11 cellular contexts compared by ENCODE assay signal in the genomic region with DNA sequence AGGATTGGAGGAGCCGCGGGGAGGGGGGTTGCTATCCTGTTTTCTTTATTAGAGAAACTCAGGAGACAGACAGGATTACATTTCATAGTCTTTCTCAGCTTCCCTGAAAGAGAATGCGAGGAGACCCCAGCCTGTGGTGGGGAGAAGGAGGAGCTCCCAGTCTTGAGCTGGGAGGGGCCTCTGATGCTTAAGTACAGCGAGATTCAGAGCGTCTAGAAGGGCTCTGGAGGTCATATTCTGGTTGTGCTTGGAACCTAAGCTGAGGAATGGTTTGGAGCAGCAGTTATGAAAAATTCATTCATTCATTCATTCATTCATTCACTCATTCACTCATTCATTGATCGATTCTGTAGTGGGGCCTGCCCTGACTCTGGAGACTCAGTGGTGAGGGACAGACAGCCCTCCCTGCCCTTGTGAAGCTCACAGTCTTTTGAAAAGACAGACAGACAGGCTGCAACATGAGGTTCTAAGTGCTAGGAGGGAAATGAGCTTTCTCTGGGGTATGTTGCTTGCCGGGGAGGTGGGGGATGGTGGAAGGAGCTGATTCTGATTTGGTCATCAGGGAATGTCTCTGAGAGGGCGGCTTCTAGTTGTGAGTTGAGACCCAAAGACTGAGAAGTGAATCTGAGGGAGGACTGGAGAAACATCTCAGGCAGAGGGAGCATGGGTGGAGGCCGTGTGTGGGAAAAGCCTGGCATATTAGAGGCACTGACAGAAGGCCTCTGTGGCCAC. TPM values are rescaled to one million over a fixed set of nuclear protein-coding genes. Genes with fewer than 3 reads are reported as not detected.
DNase-seq lines count a peak whose midpoint lies in the region; ATAC-seq, FAIRE-seq and TF ChIP-seq lines count a peak whose summit lies in the region.
"Had no signal": no experiment of that assay in that cellular context is flagged by ENCODE, and none has a peak within 500 bp of the region (broad histone marks: within the 10 kb centered on the region; RNA-seq: fewer than 3 reads in every experiment).

No MANE protein-coding gene starts in this region.

- H3K27ac Mint-ChIP-seq in astrocyte (ENCODE audit: unreplicated experiment), result peak overlapping the region; percentile 91
- H3K27ac Mint-ChIP-seq: activated B cell treated with CpG ODN at 0.5 μM for 24 hours, CD14-positive monocyte had no signal

- intact Hi-C loops in cardiac septum (cut with DNase I) (loop anchor here (5.0 to 10.0 kb wide), 2 partner anchors 100 to 378 kb away; no protein-coding TSS in a partner anchor), Right ventricle myocardium superior (cut with DNase I) (no loop called here)

- FAIRE-seq in astrocyte (lab: Jason Lieb, UNC), result peak; percentile 26

- 63 to 70% methylated on average over 9 of the region's 9 CpGs for WGBS in upper lobe of left lung, 2 donors

- no peak for TF ChIP-seq EP300 in upper lobe of left lung (IDR thresholded peaks at IDR 0.05)

- H3K36me3 ChIP-seq in astrocyte (ENCODE audit: insufficient read depth, low read length) (no peaks in the 10 kb centered on the region), iPS-18a (ENCODE audit: control insufficient read depth, low read depth, low read length) (peaks cover 3% of the 10 kb centered on the region), upper lobe of left lung (no peaks in the 10 kb centered on the region)

- peaks cover 52% of the 10 kb centered on the region for H3K79me2 ChIP-seq in astrocyte (ENCODE audit: insufficient read depth, low read length)

- no peak for TF ChIP-seq POLR2A in upper lobe of left lung (IDR thresholded peaks at IDR 0.05)

- no peaks in the 10 kb centered on the region for H3K9me3 Mint-ChIP-seq in astrocyte (ENCODE audit: unreplicated experiment)
- H3K9me3 Mint-ChIP-seq: activated B cell treated with CpG ODN at 0.5 μM for 24 hours had no signal

- H3K4me1 ChIP-seq in astrocyte (ENCODE audit: insufficient read depth, low read length) (peaks cover 35% of the 10 kb centered on the region), iPS-18a (ENCODE audit: control insufficient read depth, low read depth, low read length) (peaks cover 20% of the 10 kb centered on the region), upper lobe of left lung (peaks cover 18 to 30% (median 24%) of the 10 kb centered on the region in 4 donors)

- H3K9ac ChIP-seq in astrocyte (ENCODE audit: low read length) (peak overlapping the region; percentile 90), iPS-18a (ENCODE audit: low read length) (peak overlapping the region; percentile 90)

- no peak overlapping the region for H2AFZ ChIP-seq in astrocyte (ENCODE audit: low read depth, low read length)

- H3K27me3 ChIP-seq in astrocyte (ENCODE audit: insufficient read depth, low read length) (no peaks in the 10 kb centered on the region), iPS-18a (ENCODE audit: control insufficient read depth, insufficient read depth, low read length) (no peaks in the 10 kb centered on the region), upper lobe of left lung (peaks cover 0 to 11% (median 0%) of the 10 kb centered on the region in 4 donors)

- H3K27ac ChIP-seq in astrocyte (ENCODE audit: low read depth, low read length), result peak overlapping the region; percentile 90
- peak overlapping the region; percentile 52 for H3K27ac ChIP-seq in iPS-18a (ENCODE audit: low read length)
- peak overlapping the region in 3 of 4 donors; percentile 92 to 95 (median 94) for H3K27ac ChIP-seq in upper lobe of left lung

- H3K4me1 Mint-ChIP-seq in astrocyte (ENCODE audit: low read depth, unreplicated experiment), result peaks cover 27% of the 10 kb centered on the region

- ATAC-seq in Right ventricle myocardium superior (ENCODE audit: poor library complexity), result no peak
- no peak for ATAC-seq in upper lobe of left lung (ENCODE audit: low FRiP score in 2 of 2)
- ATAC-seq in GM21390 (IDR thresholded peaks at IDR 0.05; ENCODE audit: unreplicated experiment), result no peak
- ATAC-seq in HG03175 (IDR thresholded peaks at IDR 0.05; ENCODE audit: unreplicated experiment), result no peak
- no peak for ATAC-seq in GM18868 (IDR thresholded peaks at IDR 0.05; ENCODE audit: unreplicated experiment)

- TF ChIP-seq CTCF in astrocyte (IDR thresholded peaks at IDR 0.05; ENCODE audit: insufficient read depth, low read depth, low read length) (no peak), upper lobe of left lung (IDR thresholded peaks at IDR 0.05) (no peak)

- DNase-seq in cardiac septum (ENCODE audit: low spot score), result peak; percentile 22
- DNase-seq in Right ventricle myocardium superior, result no peak
- DNase-seq in astrocyte (ENCODE audit: low read depth), result peak; percentile 51
- no peak for DNase-seq in upper lobe of left lung
- DNase-seq: activated B cell treated with CpG ODN at 0.5 μM for 24 hours, NCI-H2029 treated with DMSO at 0.1 percent for 48 hours had no signal

- no peaks in the 10 kb centered on the region for H3K36me3 Mint-ChIP-seq in astrocyte (ENCODE audit: low read depth, unreplicated experiment)

- H3K27me3 Mint-ChIP-seq in astrocyte (ENCODE audit: low read depth, unreplicated experiment), result no peaks in the 10 kb centered on the region

- H3K9me3 ChIP-seq in astrocyte (ENCODE audit: insufficient read depth, low read depth, low read length) (no peaks in the 10 kb centered on the region), iPS-18a (ENCODE audit: control insufficient read depth, low read depth, low read length) (no peaks in the 10 kb centered on the region), upper lobe of left lung (no peaks in the 10 kb centered on the region)

- H4K20me1 ChIP-seq in astrocyte (ENCODE audit: insufficient read depth, low read length), result peaks cover 24% of the 10 kb centered on the region

- peak overlapping the region; percentile 96 for H3K4me3 Mint-ChIP-seq in astrocyte (ENCODE audit: unreplicated experiment)

- H3K4me2 ChIP-seq in astrocyte (ENCODE audit: low read length), result peak overlapping the region; percentile 97

- H3K4me3 ChIP-seq in astrocyte (ENCODE audit: insufficient read depth, low read depth, low read length) (peak overlapping the region; percentile 91), iPS-18a (ENCODE audit: low read length) (peak overlapping the region; percentile 93), upper lobe of left lung (no peak overlapping the region)

RNA-seq across cellular contexts. Expression of gene SPRY4, which starts 2.5 kb away (rescaled TPM):
- 20.6 TPM for total RNA-seq in cardiac septum
- total RNA-seq in Right ventricle myocardium superior, result 9.7 TPM
- total RNA-seq in astrocyte, result 19.4 and 23.4 TPM in 2 replicates
- total RNA-seq in upper lobe of left lung, result 10 to 100 TPM; 30.4 to 81.2 (median 43.3) TPM
- total RNA-seq: activated B cell treated with CpG ODN at 0.5 μM for 24 hours had no signal

Comparison
In these comparisons a context has a peak if more than half of its experiments do, and no peak if none do; other contexts are left out.
1. DNase-seq: peak in cardiac septum (single experiment) and astrocyte (single experiment); none in Right ventricle myocardium superior (single experiment) and upper lobe of left lung (0 of 2).
2. H3K4me3 ChIP-seq: peak in astrocyte (single experiment) and iPS-18a (single experiment); none in upper lobe of left lung (0 of 4).
3. Peak in every context shown above with its lines, with median percentiles within 50 percentile points of each other: H3K27ac ChIP-seq.